In genomic region chr6:2857580-2858337, GRCh38 we compare ENCODE assay signal across 8 cellular contexts. TPM values are rescaled to one million over a fixed set of nuclear protein-coding genes. Genes with fewer than 3 reads are reported as not detected.
DNase-seq lines count a peak whose midpoint lies in the region; ATAC-seq, FAIRE-seq and TF ChIP-seq lines count a peak whose summit lies in the region.

No MANE protein-coding gene starts in this region.

- no peaks in the 10 kb centered on the region for H3K27me3 ChIP-seq in astrocyte (ENCODE audit: insufficient read depth, low read length)
- no peaks in the 10 kb centered on the region for H3K27me3 ChIP-seq in lung (ENCODE audit: control insufficient read depth, insufficient read depth)

- 12 to 21% methylated on average over 18 of the region's 18 CpGs for WGBS in lung, 2 donors

- H3K36me3 Mint-ChIP-seq in astrocyte (ENCODE audit: low read depth, unreplicated experiment) = peaks cover 4% of the 10 kb centered on the region

- H3K9ac ChIP-seq in astrocyte (ENCODE audit: low read length) = peak overlapping the region; percentile 61

- H3K36me3 ChIP-seq in astrocyte (ENCODE audit: insufficient read depth, low read length) (no peaks in the 10 kb centered on the region), lung (ENCODE audit: control insufficient read depth in 2 of 2, insufficient read depth in 2 of 2, low read length in 2 of 2) (no peaks in the 10 kb centered on the region)

- H3K79me2 ChIP-seq in astrocyte (ENCODE audit: insufficient read depth, low read length) = no peaks in the 10 kb centered on the region

- peak in 4 of 5 donors; percentile 52 to 81 (median 64) for DNase-seq in T-helper 1 cell
- DNase-seq in astrocyte (ENCODE audit: low read depth) = peak; percentile 77
- no peak for DNase-seq in lung (ENCODE audit: low spot score)
- DNase-seq in stimulated activated CD8-positive, alpha-beta memory T cell treated with anti-CD3 and anti-CD28 coated beads, Interleukin-7, amount 100 ng/mL, for 24 hours (ENCODE audit: low read depth) = peak; percentile 54
- no peak for DNase-seq in NCI-H1092 treated with DMSO at 0.1 percent for 48 hours (lab: John Stamatoyannopoulos, UW)
- DNase-seq in cerebellar cortex (ENCODE audit: low spot score) = no peak

- H2AFZ ChIP-seq in astrocyte (ENCODE audit: low read depth, low read length) = peak overlapping the region; percentile 65

- H3K4me3 ChIP-seq in astrocyte (ENCODE audit: insufficient read depth, low read depth, low read length) (no peak overlapping the region), lung (no peak overlapping the region)

- H3K27me3 Mint-ChIP-seq in astrocyte (ENCODE audit: low read depth, unreplicated experiment) = peaks cover 5% of the 10 kb centered on the region

- peaks cover 19% of the 10 kb centered on the region for H3K4me1 Mint-ChIP-seq in astrocyte (ENCODE audit: low read depth, unreplicated experiment)

- H3K27ac ChIP-seq in astrocyte (ENCODE audit: low read depth, low read length) = peak overlapping the region; percentile 64
- H3K27ac ChIP-seq in lung (ENCODE audit: low read depth in 1 of 2, low read length in 1 of 2) = peak overlapping the region; percentile 72 to 85

- H3K4me2 ChIP-seq in astrocyte (ENCODE audit: low read length) = peak overlapping the region; percentile 71

- peaks cover 6% of the 10 kb centered on the region for H3K9me3 Mint-ChIP-seq in astrocyte (ENCODE audit: unreplicated experiment)

- peak; percentile 47 for ATAC-seq in GM18867 (IDR thresholded peaks at IDR 0.05; ENCODE audit: unreplicated experiment)
- ATAC-seq in HG03066 (IDR thresholded peaks at IDR 0.05; ENCODE audit: low read depth, unreplicated experiment) = peak; percentile 42
- ATAC-seq in lung (ENCODE audit: insufficient read depth, low FRiP score) = peak; percentile 23

- TF ChIP-seq CTCF in astrocyte (IDR thresholded peaks at IDR 0.05; ENCODE audit: insufficient read depth, low read depth, low read length) (no peak), lung (IDR thresholded peaks at IDR 0.05; ENCODE audit: control extremely low read depth, extremely low read depth) (no peak)

- H3K9me3 ChIP-seq in astrocyte (ENCODE audit: insufficient read depth, low read depth, low read length) = no peaks in the 10 kb centered on the region
- peaks cover 0 to 2% of the 10 kb centered on the region in 2 donors for H3K9me3 ChIP-seq in lung (ENCODE audit: control insufficient read depth in 2 of 2, insufficient read depth in 1 of 2, low read length in 1 of 2)

- no peak for FAIRE-seq in astrocyte (lab: Jason Lieb, UNC)

- peaks cover 42% of the 10 kb centered on the region for H3K4me1 ChIP-seq in astrocyte (ENCODE audit: insufficient read depth, low read length)
- H3K4me1 ChIP-seq in lung (ENCODE audit: control insufficient read depth in 2 of 2, insufficient read depth in 2 of 2, low read length in 2 of 2) = peaks cover 9 to 11% of the 10 kb centered on the region in 2 donors

- H3K4me3 Mint-ChIP-seq in astrocyte (ENCODE audit: unreplicated experiment) = no peak overlapping the region

- H3K27ac Mint-ChIP-seq in astrocyte (ENCODE audit: unreplicated experiment) = no peak overlapping the region

- H4K20me1 ChIP-seq in astrocyte (ENCODE audit: insufficient read depth, low read length) = no peaks in the 10 kb centered on the region

RNA-seq across cellular contexts. Expression of gene SERPINB1, which starts 16.1 kb away (rescaled TPM):
- total RNA-seq in astrocyte (1.5 and 2.0 TPM in 2 replicates), lung (100 to 1,000 TPM in 1 of 2 donors, 10 to 100 TPM in 1; 58.0 to 106 TPM)
- polyA plus RNA-seq in lung = 100 to 1,000 TPM in 1 of 2 donors, 10 to 100 TPM in 1; 85.1 to 242 TPM

RNA-seq across cellular contexts. Expression of gene SERPINB9, which starts 45.4 kb away (rescaled TPM):
- 2.1 and 6.0 TPM in 2 replicates for total RNA-seq in astrocyte
- total RNA-seq in lung = 10 to 100 TPM; 14.0 to 33.3 TPM
- 10 to 100 TPM in 1 of 2 donors, 1 to 10 TPM in 1; 5.4 to 36.1 TPM for polyA plus RNA-seq in lung

Comparison
In these comparisons a context has a peak if more than half of its experiments do, and no peak if none do; other contexts are left out.
1. DNase-seq: peak in T-helper 1 cell (4 of 5), astrocyte (single experiment) and stimulated activated CD8-positive, alpha-beta memory T cell treated with anti-CD3 and anti-CD28 coated beads, Interleukin-7, amount 100 ng/mL, for 24 hours (single experiment); none in lung (single experiment), NCI-H1092 treated with DMSO at 0.1 percent for 48 hours (single experiment) and cerebellar cortex (single experiment).
2. RNA of gene SERPINB1, which starts 16.1 kb away (total RNA-seq): 58.0 to 106 TPM in lung; 1.5 to 2.0 TPM in astrocyte; every median in the first group is over 10 times any median in the second.
3. Peak in every context shown above with its lines, with median percentiles within 50 percentile points of each other: ATAC-seq.